ENCODE assay signal across 10 cellular contexts in the genomic region with DNA sequence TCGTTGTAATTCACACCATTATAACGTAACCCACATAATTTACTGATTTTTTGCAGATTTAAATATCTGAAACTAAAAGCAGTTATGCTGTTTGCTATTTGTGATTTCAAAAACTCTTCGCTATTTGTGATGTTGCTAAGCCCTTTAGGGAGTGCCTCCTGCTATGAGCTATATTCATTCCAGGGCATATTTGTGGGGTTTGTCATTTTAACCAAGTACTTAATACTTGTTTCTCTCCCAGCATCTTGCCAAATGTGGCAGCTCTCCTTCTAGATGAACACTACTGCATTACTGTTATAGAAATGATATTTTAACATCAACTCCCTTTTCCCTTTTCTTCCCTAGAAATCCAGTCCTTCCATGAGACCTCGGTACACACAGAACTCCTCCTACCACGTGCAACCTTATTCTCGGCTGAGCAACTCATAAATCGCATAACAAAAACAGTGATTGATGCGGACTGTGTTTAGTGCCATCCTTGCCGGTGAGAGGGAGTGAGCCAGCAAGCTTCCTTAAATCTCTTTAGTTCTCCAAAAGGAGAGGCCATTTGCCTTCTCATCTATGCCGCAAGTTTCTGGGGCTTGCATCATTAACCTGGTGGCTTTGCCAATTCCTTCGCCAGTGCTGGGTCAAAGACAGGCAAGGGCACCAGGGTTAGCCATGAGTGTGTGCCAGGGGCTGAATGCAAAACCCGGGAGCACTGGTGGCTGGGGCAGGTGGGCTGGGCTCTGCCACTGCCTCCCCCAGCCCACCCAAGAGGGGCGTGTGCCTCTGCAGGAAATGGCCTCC. TPM values are rescaled to one million over a fixed set of nuclear protein-coding genes. Genes with fewer than 3 reads are reported as not detected.
DNase-seq lines count a peak whose midpoint lies in the region; FAIRE-seq and TF ChIP-seq lines count a peak whose summit lies in the region.
"Had no signal": no experiment of that assay in that cellular context is flagged by ENCODE, and none has a peak within 500 bp of the region (broad histone marks: within the 10 kb centered on the region; RNA-seq: fewer than 3 reads in every experiment).

No MANE protein-coding gene starts in this region.

- no peaks in the 10 kb centered on the region for H3K9me3 Mint-ChIP-seq in Caco-2 (ENCODE audit: unreplicated experiment)

- H3K27me3 ChIP-seq in Caco-2 (replicated peaks; ENCODE audit: control insufficient read depth, insufficient read depth, low read length) (no peaks in the 10 kb centered on the region), A673 (replicated peaks; ENCODE audit: insufficient read depth, low read depth, low read length, poor library complexity) (no peaks in the 10 kb centered on the region)

- POLR2A ChIA-PET in Caco-2 (lab: Charles Lee) (no interaction called here), A673 (lab: Charles Lee; ENCODE audit: low non-redundant PET) (interaction anchor here (0.7 kb wide), 1 partner anchor 399 kb away, joined by 3 read pairs; no protein-coding TSS in a partner anchor)

- H3K4me1 ChIP-seq in Caco-2 (no peaks in the 10 kb centered on the region), A673 (ENCODE audit: insufficient read depth, low read length, poor library complexity, severe bottlenecking) (peaks cover 8% of the 10 kb centered on the region)

- CTCF ChIA-PET in Caco-2 (lab: Charles Lee) = interaction anchor here (0.7 kb wide), 1 partner anchor 90 kb away, joined by 3 read pairs; no protein-coding TSS in a partner anchor
- CTCF ChIA-PET in A673 (lab: Charles Lee) = no interaction called here

- no peaks in the 10 kb centered on the region for H3K36me3 ChIP-seq in Caco-2 (ENCODE audit: control insufficient read depth, insufficient read depth, low read length)
- no peaks in the 10 kb centered on the region for H3K36me3 ChIP-seq in A673 (ENCODE audit: insufficient read depth, low read length, poor library complexity, severe bottlenecking)

- no peak for FAIRE-seq in HTR-8/SVneo (lab: Jason Lieb, UNC)
- FAIRE-seq: colon had no signal

- no peak overlapping the region for H3K27ac Mint-ChIP-seq in Caco-2 (ENCODE audit: unreplicated experiment)

- H3K4me1 Mint-ChIP-seq in Caco-2 (ENCODE audit: low read depth, unreplicated experiment) = peaks cover 12% of the 10 kb centered on the region

- H3K27me3 Mint-ChIP-seq in Caco-2 (ENCODE audit: insufficient read depth, unreplicated experiment) = no peaks in the 10 kb centered on the region

- peak; percentile 59 for DNase-seq in HTR-8/SVneo (ENCODE audit: insufficient read length, low spot score)
- peak; percentile 96 for DNase-seq in amniotic epithelial cell (ENCODE audit: low read depth)
- DNase-seq in kidney glomerular epithelial cell (lab: John Stamatoyannopoulos, UW) = peak; percentile 67
- peak; percentile 15 for DNase-seq in superior temporal gyrus (ENCODE audit: extremely low spot score)
- DNase-seq in Caco-2 = no peak
- DNase-seq in A673 (ENCODE audit: low spot score) = no peak
- no peak for DNase-seq in NCI-H1930 (lab: John Stamatoyannopoulos, UW)
- DNase-seq in activated naive CD4-positive, alpha-beta T cell treated with anti-CD3 and anti-CD28 coated beads, Interleukin-2, amount 50 U/mL, for 16 hours = no peak
- DNase-seq: stimulated activated CD8-positive, alpha-beta memory T cell treated with anti-CD3 and anti-CD28 coated beads, Interleukin-4, amount 100 ng/mL, for 48 hours had no signal

- H3K4me3 ChIP-seq in Caco-2 (ENCODE audit: low read depth, low read length) = no peak overlapping the region
- H3K4me3 ChIP-seq in A673 (ENCODE audit: low read depth, low read length, poor library complexity, severe bottlenecking) = no peak overlapping the region

- intact Hi-C loops in Caco-2 (cut with micrococcal nuclease; ENCODE audit: unreplicated experiment) (no loop called here), A673 (cut with micrococcal nuclease; ENCODE audit: unreplicated experiment) (no loop called here)

- no TSS peak for BruUV-seq in Caco-2 (replicated peaks; lab: Mats Ljungman, UMichigan)
- BruUV-seq in A673 (replicated peaks; lab: Mats Ljungman, UMichigan) = no TSS peak

- H3K27ac ChIP-seq in A673 (ENCODE audit: low read depth, low read length, poor library complexity, severe bottlenecking) = no peak overlapping the region

- TF ChIP-seq CTCF in Caco-2 (IDR thresholded peaks at IDR 0.05; ENCODE audit: insufficient read depth in 1 of 2, low read depth in 1 of 2, low read length in 1 of 2, severe bottlenecking in 1 of 2, unreplicated experiment in 1 of 2) (no peak), A673 (conservative IDR thresholded peaks at IDR 0.05; ENCODE audit: low read depth, low read length) (no peak)

- no peak overlapping the region for H3K4me3 Mint-ChIP-seq in Caco-2 (ENCODE audit: unreplicated experiment)

- H3K36me3 Mint-ChIP-seq in Caco-2 (ENCODE audit: insufficient read depth, unreplicated experiment) = no peaks in the 10 kb centered on the region

- no peaks in the 10 kb centered on the region for H3K9me3 ChIP-seq in Caco-2
- H3K9me3 ChIP-seq in A673 (ENCODE audit: low read depth, low read length, poor library complexity, severe bottlenecking) = no peaks in the 10 kb centered on the region

RNA-seq across cellular contexts. Expression of gene RFX2, which starts 33.4 kb away (rescaled TPM):
- total RNA-seq in Caco-2 (2022) = 9.3 and 10.2 TPM in 2 replicates
- 11.7 and 11.8 TPM in 2 replicates for total RNA-seq in A673 (2021)

RNA-seq across cellular contexts. Expression of gene ACSBG2, which starts 58.6 kb away (rescaled TPM):
- not detected in 2 replicates for total RNA-seq in Caco-2 (2022)
- not detected in 2 replicates for total RNA-seq in A673 (2021)

Comparison
In these comparisons a context has a peak if more than half of its experiments do, and no peak if none do; other contexts are left out.
1. DNase-seq: peak in HTR-8/SVneo (single experiment), amniotic epithelial cell (single experiment), kidney glomerular epithelial cell (single experiment) and superior temporal gyrus (single experiment); none in Caco-2 (0 of 2), A673 (single experiment), NCI-H1930 (0 of 2) and activated naive CD4-positive, alpha-beta T cell treated with anti-CD3 and anti-CD28 coated beads, Interleukin-2, amount 50 U/mL, for 16 hours (single experiment).